ENCODE assay signal across 10 cellular contexts in the genomic region with DNA sequence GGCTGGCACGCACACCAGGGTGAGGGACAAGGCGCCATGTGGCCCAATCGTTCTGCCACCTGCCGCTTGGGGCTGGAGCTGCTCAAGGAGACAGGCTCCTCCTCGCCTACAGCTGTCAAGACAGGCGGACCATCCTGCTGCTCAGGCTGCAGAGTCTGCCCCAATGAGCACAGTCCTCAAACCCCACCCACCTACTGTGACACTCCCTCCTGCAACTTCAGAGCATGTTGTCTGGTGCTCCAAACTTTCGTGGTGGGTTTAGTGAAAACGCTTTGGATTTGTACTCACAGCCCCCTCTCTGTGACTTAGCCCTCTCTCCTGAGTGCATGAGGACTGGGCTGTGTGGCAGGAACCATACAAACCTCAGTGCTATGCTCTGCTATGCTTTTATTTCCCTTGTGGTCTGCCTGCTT. TPM values are rescaled to one million over a fixed set of nuclear protein-coding genes. Genes with fewer than 3 reads are reported as not detected.
A peak's percentile ranks its signal among the peaks of the same experiment; 100 is the strongest.
DNase-seq lines count a peak whose midpoint lies in the region; ATAC-seq and TF ChIP-seq lines count a peak whose summit lies in the region.
"Had no signal": no experiment of that assay in that cellular context is flagged by ENCODE, and none has a peak within 500 bp of the region (broad histone marks: within the 10 kb centered on the region; RNA-seq: fewer than 3 reads in every experiment).

No MANE protein-coding gene starts in this region.

- H3K27me3 Mint-ChIP-seq in stimulated activated naive CD8-positive, alpha-beta T cell treated with anti-CD3 and anti-CD28 coated beads, Interleukin-15, amount 100 ng/mL, for 72 hours, result no peaks in the 10 kb centered on the region

- WGBS in heart right ventricle, 2 donors, result 55 to 63% methylated on average over 8 of the region's 8 CpGs
- WGBS in transverse colon (ENCODE audit: low coverage in 1 of 2), 2 donors, result 53% methylated on average over 8 of the region's 8 CpGs; no CpG with 5 or more reads in 1 of the 2 donors

- H3K27ac ChIP-seq in cardiac muscle cell, result no peak overlapping the region
- no peak overlapping the region for H3K27ac ChIP-seq in heart right ventricle
- H3K27ac ChIP-seq in transverse colon, result no peak overlapping the region

- H3K4me3 Mint-ChIP-seq in stimulated activated naive CD8-positive, alpha-beta T cell treated with anti-CD3 and anti-CD28 coated beads, Interleukin-15, amount 100 ng/mL, for 72 hours, result no peak overlapping the region

- H3K36me3 ChIP-seq in cardiac muscle cell (no peaks in the 10 kb centered on the region), heart right ventricle (no peaks in the 10 kb centered on the region), transverse colon (no peaks in the 10 kb centered on the region)

- no peak overlapping the region for H3K27ac Mint-ChIP-seq in stimulated activated naive CD8-positive, alpha-beta T cell treated with anti-CD3 and anti-CD28 coated beads, Interleukin-15, amount 100 ng/mL, for 72 hours
- H3K27ac Mint-ChIP-seq: activated T-helper 2 cell treated with anti-CD3 and anti-CD28 coated beads, Interferon-gamma antibody, Interleukin-2, Interleukin-4, amounts not matched to agents 10 μg/mL and 5 μg/mL and 100 μg/mL, durations not matched to agents 14 hours and 24 hours and 36 hours had no signal

- H3K27me3 ChIP-seq in cardiac muscle cell (no peaks in the 10 kb centered on the region), heart right ventricle (no peaks in the 10 kb centered on the region), transverse colon (no peaks in the 10 kb centered on the region)

- intact Hi-C loops in heart right ventricle (cut with DNase I), result no loop called here
- intact Hi-C loops in transverse colon (cut with DNase I; ENCODE audit: low total_unique reads), result no loop called here

- in situ Hi-C loops in transverse colon (cut with MboI; ENCODE audit: low pct_ligation_motif_present in 1 of 4, low pct_unique_long_range_greater_than_20kb in 1 of 4, low sequenced_read_pairs in 3 of 4), result loop anchor here in 3 of 4 donors (5.0 to 25.0 kb wide), 3 partner anchors 129 to 139 kb away; no protein-coding TSS in a partner anchor

- H3K4me3 ChIP-seq in cardiac muscle cell (no peak overlapping the region), heart right ventricle (no peak overlapping the region), epithelial cell of esophagus (ENCODE audit: low read length) (no peak overlapping the region), transverse colon (no peak overlapping the region)

- TF ChIP-seq POLR2A in transverse colon (IDR thresholded peaks at IDR 0.05), result no peak

- TF ChIP-seq EP300 in transverse colon (IDR thresholded peaks at IDR 0.05; ENCODE audit: low read depth), result no peak

- H3K9me3 ChIP-seq in cardiac muscle cell (ENCODE audit: low read depth) (no peaks in the 10 kb centered on the region), heart right ventricle (no peaks in the 10 kb centered on the region), transverse colon (no peaks in the 10 kb centered on the region)

- no peak for TF ChIP-seq CTCF in cardiac muscle cell (IDR thresholded peaks at IDR 0.05; ENCODE audit: low read depth, low read length)
- TF ChIP-seq CTCF in heart right ventricle (IDR thresholded peaks at IDR 0.05), result no peak
- no peak for TF ChIP-seq CTCF in epithelial cell of esophagus (IDR thresholded peaks at IDR 0.05; ENCODE audit: insufficient read depth, low read depth, low read length, missing control alignments)
- no peak for TF ChIP-seq CTCF in transverse colon (IDR thresholded peaks at IDR 0.05)

- ATAC-seq in heart right ventricle (no peak), HG02885 (IDR thresholded peaks at IDR 0.05; ENCODE audit: poor library complexity, unreplicated experiment) (no peak)
- ATAC-seq in stimulated activated naive CD8-positive, alpha-beta T cell treated with anti-CD3 and anti-CD28 coated beads, Interleukin-15, amount 100 ng/mL, for 72 hours, result peak; percentile 70

- peaks cover 10% of the 10 kb centered on the region for H3K4me1 ChIP-seq in cardiac muscle cell (ENCODE audit: low read depth)
- peaks cover 1 to 7% (median 5%) of the 10 kb centered on the region in 9 donors for H3K4me1 ChIP-seq in heart right ventricle
- peaks cover 0 to 11% (median 0%) of the 10 kb centered on the region in 4 donors for H3K4me1 ChIP-seq in transverse colon

- DNase-seq in cardiac muscle cell (ENCODE audit: low read depth in 1 of 2, low spot score in 1 of 2) (peak; percentile 39 to 47), heart right ventricle (no peak), NCI-H524 (lab: John Stamatoyannopoulos, UW) (peak; percentile 95 to 97), epithelial cell of esophagus (ENCODE audit: low read depth) (peak; percentile 29), RKO (ENCODE audit: low spot score) (no peak), transverse colon (no peak)
- no peak for DNase-seq in stimulated activated naive CD8-positive, alpha-beta T cell treated with anti-CD3 and anti-CD28 coated beads, Interleukin-15, amount 100 ng/mL, for 72 hours

- H3K4me1 Mint-ChIP-seq in stimulated activated naive CD8-positive, alpha-beta T cell treated with anti-CD3 and anti-CD28 coated beads, Interleukin-15, amount 100 ng/mL, for 72 hours, result peaks cover 12% of the 10 kb centered on the region

- no peaks in the 10 kb centered on the region for H3K9me3 Mint-ChIP-seq in stimulated activated naive CD8-positive, alpha-beta T cell treated with anti-CD3 and anti-CD28 coated beads, Interleukin-15, amount 100 ng/mL, for 72 hours
- H3K9me3 Mint-ChIP-seq: activated T-helper 2 cell treated with anti-CD3 and anti-CD28 coated beads, Interferon-gamma antibody, Interleukin-2, Interleukin-4, amounts not matched to agents 10 μg/mL and 5 μg/mL and 100 μg/mL, durations not matched to agents 14 hours and 24 hours and 36 hours; CD8-positive, alpha-beta memory T cell had no signal

RNA-seq across cellular contexts. Expression of a gene that starts 23.2 kb away (rescaled TPM):
- total RNA-seq in cardiac muscle cell (11.2 and 21.4 TPM in 2 replicates), heart right ventricle (10 to 100 TPM; 17.1 to 36.2 (median 23.0) TPM), transverse colon (10 to 100 TPM; 23.3 to 36.3 (median 33.3) TPM)
- polyA plus RNA-seq in cardiac muscle cell (4.2 and 7.2 TPM in 2 replicates), heart right ventricle (10 to 100 TPM; 13.2 to 17.2 TPM)

RNA-seq across cellular contexts. Expression of a gene that starts 45.0 kb away (rescaled TPM):
- total RNA-seq in cardiac muscle cell, result 1.9 and 18.6 TPM in 2 replicates
- polyA plus RNA-seq in cardiac muscle cell, result 5.1 and 51.8 TPM in 2 replicates
- 10 to 100 TPM in 3 of 10 donors, 1 to 10 TPM in 4, under 1 TPM in 1, not detected in 2; 0.30 to 33.1 (median 6.1) TPM for total RNA-seq in heart right ventricle
- 1 to 10 TPM in 1 of 2 donors, under 1 TPM in 1; 0.25 to 1.5 TPM for polyA plus RNA-seq in heart right ventricle
- 10 to 100 TPM in 1 of 4 donors, 1 to 10 TPM in 1, not detected in 2; 1.1 to 14.9 TPM for total RNA-seq in transverse colon

RNA-seq across cellular contexts. Expression of a gene that starts 48.4 kb away (rescaled TPM):
- total RNA-seq in cardiac muscle cell (2.9 and 6.2 TPM in 2 replicates), heart right ventricle (1 to 10 TPM in 4 of 10 donors, under 1 TPM in 6; 0.19 to 6.8 (median 0.69) TPM), transverse colon (1 to 10 TPM in 1 of 4 donors, under 1 TPM in 3; 0.37 to 1.5 (median 0.82) TPM)
- polyA plus RNA-seq in cardiac muscle cell (3.1 and 3.5 TPM in 2 replicates), heart right ventricle (1 to 10 TPM; 1.2 to 3.3 TPM)
- total RNA-seq: activated T-helper 2 cell treated with anti-CD3 and anti-CD28 coated beads, Interferon-gamma antibody, Interleukin-2, Interleukin-4, amounts not matched to agents 10 μg/mL and 5 μg/mL and 100 μg/mL, durations not matched to agents 14 hours and 24 hours and 36 hours; CD8-positive, alpha-beta memory T cell had no signal
- polyA plus RNA-seq: CD8-positive, alpha-beta memory T cell had no signal

Comparison
In these comparisons a context has a peak if more than half of its experiments do, and no peak if none do; other contexts are left out.
1. DNase-seq: peak in cardiac muscle cell (2 of 2), NCI-H524 (2 of 2) and epithelial cell of esophagus (single experiment); none in heart right ventricle (0 of 2), stimulated activated naive CD8-positive, alpha-beta T cell treated with anti-CD3 and anti-CD28 coated beads, Interleukin-15, amount 100 ng/mL, for 72 hours (0 of 2), RKO (single experiment) and transverse colon (single experiment).